21 cellular contexts compared by ENCODE assay signal in the genomic region with DNA sequence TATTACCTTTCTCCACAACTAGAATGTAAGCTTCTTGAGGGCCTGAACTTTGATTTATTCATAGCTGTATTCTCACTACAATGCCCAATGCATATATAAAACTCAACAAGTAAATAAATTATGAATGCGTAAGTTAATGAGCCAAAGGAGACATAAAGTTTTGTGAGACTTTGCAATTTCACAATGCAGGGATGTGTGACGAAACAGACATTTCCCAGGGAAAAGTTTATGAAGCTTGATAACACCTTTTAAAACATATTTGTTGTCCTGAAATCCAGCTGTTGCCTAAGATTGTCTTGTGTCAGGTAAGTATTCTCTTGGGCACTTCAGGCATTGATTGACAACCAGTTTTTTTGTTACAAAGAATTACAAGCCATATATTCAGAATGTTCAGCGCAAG.
"Had no signal": no experiment of that assay in that cellular context is flagged by ENCODE, and none has a peak within 500 bp of the region (broad histone marks: within the 10 kb centered on the region; RNA-seq: fewer than 3 reads in every experiment).

No MANE protein-coding gene starts in this region.

- DNase-seq: colonic mucosa; cortex of kidney; effector CD8-positive, alpha-beta T cell; effector memory CD8-positive, alpha-beta T cell; endodermal cell; erythroblast; esophagus squamous epithelium; foreskin keratinocyte; glutamatergic neuron; head of caudate nucleus; heart right ventricle; hippocampal formation; left cardiac atrium; left lung; left ventricle myocardium superior; lower lobe of right lung; mesendoderm; midbrain; naive thymus-derived CD4-positive, alpha-beta T cell had no signal

- ATAC-seq: effector memory CD8-positive, alpha-beta T cell; esophagus mucosa; foreskin keratinocyte; gastroesophageal sphincter; heart right ventricle; left lung; left ventricle myocardium superior; lower lobe of right lung; naive thymus-derived CD4-positive, alpha-beta T cell had no signal

- H3K4me3 ChIP-seq: colonic mucosa, esophagus squamous epithelium, gastroesophageal sphincter, heart right ventricle, left lung, lower lobe of right lung had no signal
